In the genomic region with DNA sequence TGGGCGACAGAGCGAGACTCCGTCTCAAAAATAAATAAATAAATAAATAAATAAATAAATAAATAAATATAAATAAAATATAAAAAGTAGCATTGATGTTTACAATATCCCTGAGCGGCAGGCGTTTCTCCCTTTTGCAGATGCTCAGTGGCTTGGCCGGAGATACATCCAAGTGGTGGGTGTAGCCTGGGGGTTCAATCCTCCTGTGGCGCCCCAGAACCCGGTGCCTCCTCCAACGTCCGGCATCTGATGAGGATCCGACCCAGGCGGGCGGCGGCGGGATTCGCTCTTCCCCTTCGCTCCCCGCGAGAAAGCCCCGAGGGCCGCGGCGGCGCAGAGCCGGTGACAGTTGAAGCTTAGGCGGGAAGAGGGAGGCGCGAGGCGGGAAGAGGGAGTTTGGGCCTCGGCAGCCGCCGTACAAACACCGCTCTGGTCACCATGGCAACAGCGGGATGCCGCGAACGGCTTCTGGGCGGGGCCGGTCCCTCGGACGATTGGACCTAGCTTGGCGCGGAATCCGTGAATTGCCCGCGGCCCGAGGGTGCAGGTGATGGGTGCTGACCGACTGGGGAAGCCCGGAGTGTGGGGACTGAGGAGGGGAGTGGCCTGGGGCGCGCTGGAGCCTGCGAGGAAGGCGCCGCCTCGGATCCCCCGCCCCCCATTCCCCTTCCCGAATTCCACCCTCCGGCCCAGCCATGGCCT, we compare ENCODE assay signal across 1 cellular context.
TF ChIP-seq lines count a peak whose summit lies in the region.

No MANE protein-coding gene starts in this region.

TF ChIP-seq in K562, 482 proteins besides CTCF, POLR2A, EP300 and RAD21 (continued from another document and continues in another):
- TF ChIP-seq, protein P1, sequence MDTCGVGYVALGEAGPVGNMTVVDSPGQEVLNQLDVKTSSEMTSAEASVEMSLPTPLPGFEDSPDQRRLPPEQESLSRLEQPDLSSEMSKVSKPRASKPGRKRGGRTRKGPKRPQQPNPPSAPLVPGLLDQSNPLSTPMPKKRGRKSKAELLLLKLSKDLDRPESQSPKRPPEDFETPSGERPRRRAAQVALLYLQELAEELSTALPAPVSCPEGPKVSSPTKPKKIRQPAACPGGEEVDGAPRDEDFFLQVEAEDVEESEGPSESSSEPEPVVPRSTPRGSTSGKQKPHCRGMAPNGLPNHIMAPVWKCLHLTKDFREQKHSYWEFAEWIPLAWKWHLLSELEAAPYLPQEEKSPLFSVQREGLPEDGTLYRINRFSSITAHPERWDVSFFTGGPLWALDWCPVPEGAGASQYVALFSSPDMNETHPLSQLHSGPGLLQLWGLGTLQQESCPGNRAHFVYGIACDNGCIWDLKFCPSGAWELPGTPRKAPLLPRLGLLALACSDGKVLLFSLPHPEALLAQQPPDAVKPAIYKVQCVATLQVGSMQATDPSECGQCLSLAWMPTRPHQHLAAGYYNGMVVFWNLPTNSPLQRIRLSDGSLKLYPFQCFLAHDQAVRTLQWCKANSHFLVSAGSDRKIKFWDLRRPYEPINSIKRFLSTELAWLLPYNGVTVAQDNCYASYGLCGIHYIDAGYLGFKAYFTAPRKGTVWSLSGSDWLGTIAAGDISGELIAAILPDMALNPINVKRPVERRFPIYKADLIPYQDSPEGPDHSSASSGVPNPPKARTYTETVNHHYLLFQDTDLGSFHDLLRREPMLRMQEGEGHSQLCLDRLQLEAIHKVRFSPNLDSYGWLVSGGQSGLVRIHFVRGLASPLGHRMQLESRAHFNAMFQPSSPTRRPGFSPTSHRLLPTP (IDR thresholded peaks at IDR 0.05; ENCODE audit: borderline replicate concordance, extremely low read depth, insufficient read length): no peak
- TF ChIP-seq ZNF764 (CRISPR knock-in tag; IDR thresholded peaks at IDR 0.05; ENCODE audit: low read depth) (no peak), CREB1 (IDR thresholded peaks at IDR 0.05) (peak; percentile 49; the same call in 1 of the 2 replicates), CREB1 (CRISPR knock-in tag; IDR thresholded peaks at IDR 0.05) (peak; percentile 71), ZBTB7A (IDR thresholded peaks at IDR 0.05; ENCODE audit: borderline replicate concordance, control insufficient read depth, low read depth, low read length) (no peak), ZBTB49 (CRISPR knock-in tag; IDR thresholded peaks at IDR 0.05; ENCODE audit: borderline replicate concordance) (no peak), SMAD4 (CRISPR knock-in tag; conservative IDR thresholded peaks at IDR 0.05) (peak; percentile 47), SRSF3 (IDR thresholded peaks at IDR 0.05; ENCODE audit: insufficient read depth, low read length) (no peak), ZNF696 (CRISPR knock-in tag; conservative IDR thresholded peaks at IDR 0.05) (no peak), RBM39 (optimal IDR thresholded peaks at IDR 0.05; ENCODE audit: low read depth, low read length) (no peak), LEF1 (IDR thresholded peaks at IDR 0.05) (no peak; the same call in 1 of the 2 replicates), U2AF1 (optimal IDR thresholded peaks at IDR 0.05; ENCODE audit: low read depth, low read length) (no peak), CC2D1A (IDR thresholded peaks at IDR 0.05) (no peak; the same call in 1 of the 2 replicates), ZNF57 (CRISPR knock-in tag; IDR thresholded peaks at IDR 0.05) (no peak), ARID1B (IDR thresholded peaks at IDR 0.05) (0 out of 2 replicates have a peak, but pooled peaks have one; percentile 17), TAF9B (IDR thresholded peaks at IDR 0.05; ENCODE audit: partially characterized antibody) (no peak), ZNF780A (CRISPR knock-in tag; IDR thresholded peaks at IDR 0.05) (no peak), E2F3 (CRISPR knock-in tag; IDR thresholded peaks at IDR 0.05) (peak; percentile 100), PCBP2 (IDR thresholded peaks at IDR 0.05; ENCODE audit: low read depth, low read length, poor library complexity, severe bottlenecking) (no peak), PML (IDR thresholded peaks at IDR 0.05; ENCODE audit: low read length) (no peak), NR2C1 (IDR thresholded peaks at IDR 0.05) (no peak), NR2C1 (tag; IDR thresholded peaks at IDR 0.05) (no peak), FIP1L1 (IDR thresholded peaks at IDR 0.05; ENCODE audit: low read depth, low read length, poor library complexity, severe bottlenecking) (peak; percentile 85), SMARCA4 (IDR thresholded peaks at IDR 0.05) (no peak), EP400 (IDR thresholded peaks at IDR 0.05) (peak; percentile 88), TCF7 (IDR thresholded peaks at IDR 0.05; ENCODE audit: borderline replicate concordance) (peak; percentile 58; the same call in 1 of the 2 replicates), KDM4B (IDR thresholded peaks at IDR 0.05; ENCODE audit: borderline replicate concordance in 2 of 2, low read depth in 1 of 2) (no peak), SMARCB1 (IDR thresholded peaks at IDR 0.05; ENCODE audit: insufficient read length, low read depth) (no peak), PHB2 (IDR thresholded peaks at IDR 0.05; ENCODE audit: low read depth) (no peak), ESRRB (CRISPR knock-in tag; IDR thresholded peaks at IDR 0.05; ENCODE audit: borderline replicate concordance) (no peak), SMARCE1 (IDR thresholded peaks at IDR 0.05) (no peak; the same call in 1 of the 2 replicates), THAP7 (CRISPR knock-in tag; IDR thresholded peaks at IDR 0.05) (no peak), FOXM1 (IDR thresholded peaks at IDR 0.05; ENCODE audit: low read depth) (0 out of 2 replicates have a peak, but pooled peaks have one; percentile 54), FOXM1 (CRISPR knock-in tag; IDR thresholded peaks at IDR 0.05; ENCODE audit: low read depth) (peak; percentile 94), PHF21A (IDR thresholded peaks at IDR 0.05; ENCODE audit: borderline replicate concordance, low read depth) (no peak), ZNF224 (CRISPR knock-in tag; IDR thresholded peaks at IDR 0.05) (no peak), XRCC4 (IDR thresholded peaks at IDR 0.05; ENCODE audit: extremely low read depth, insufficient read depth, insufficient read length) (no peak), CREBBP (IDR thresholded peaks at IDR 0.05; ENCODE audit: low read depth, low read length) (no peak), ZFP91 (CRISPR knock-in tag; IDR thresholded peaks at IDR 0.05) (no peak), ZNF197 (CRISPR knock-in tag; IDR thresholded peaks at IDR 0.05; ENCODE audit: low read depth) (no peak), SAFB2 (IDR thresholded peaks at IDR 0.05; ENCODE audit: borderline replicate concordance, low read depth, low read length, severe bottlenecking) (no peak), DPF2 (IDR thresholded peaks at IDR 0.05) (no peak), PRDM10 (IDR thresholded peaks at IDR 0.05; ENCODE audit: partially characterized antibody) (peak; percentile 76), MBD2 (IDR thresholded peaks at IDR 0.05; ENCODE audit: borderline replicate concordance, low read depth) (peak; percentile 25; the same call in 1 of the 2 replicates), ZNF277 (CRISPR knock-in tag; IDR thresholded peaks at IDR 0.05; ENCODE audit: borderline replicate concordance) (no peak), TAF1 (IDR thresholded peaks at IDR 0.05; ENCODE audit: control insufficient read depth, extremely low read depth, insufficient read depth, low read length, severe bottlenecking) (peak; percentile 59), ZNF324 (CRISPR knock-in tag; IDR thresholded peaks at IDR 0.05) (no peak), HDAC8 (tag; IDR thresholded peaks at IDR 0.05) (no peak)
- TF ChIP-seq, protein P2, sequence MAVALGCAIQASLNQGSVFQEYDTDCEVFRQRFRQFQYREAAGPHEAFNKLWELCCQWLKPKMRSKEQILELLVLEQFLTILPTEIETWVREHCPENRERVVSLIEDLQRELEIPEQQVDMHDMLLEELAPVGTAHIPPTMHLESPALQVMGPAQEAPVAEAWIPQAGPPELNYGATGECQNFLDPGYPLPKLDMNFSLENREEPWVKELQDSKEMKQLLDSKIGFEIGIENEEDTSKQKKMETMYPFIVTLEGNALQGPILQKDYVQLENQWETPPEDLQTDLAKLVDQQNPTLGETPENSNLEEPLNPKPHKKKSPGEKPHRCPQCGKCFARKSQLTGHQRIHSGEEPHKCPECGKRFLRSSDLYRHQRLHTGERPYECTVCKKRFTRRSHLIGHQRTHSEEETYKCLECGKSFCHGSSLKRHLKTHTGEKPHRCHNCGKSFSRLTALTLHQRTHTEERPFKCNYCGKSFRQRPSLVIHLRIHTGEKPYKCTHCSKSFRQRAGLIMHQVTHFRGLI (CRISPR knock-in tag; IDR thresholded peaks at IDR 0.05): no peak
- TF ChIP-seq, protein P3, sequence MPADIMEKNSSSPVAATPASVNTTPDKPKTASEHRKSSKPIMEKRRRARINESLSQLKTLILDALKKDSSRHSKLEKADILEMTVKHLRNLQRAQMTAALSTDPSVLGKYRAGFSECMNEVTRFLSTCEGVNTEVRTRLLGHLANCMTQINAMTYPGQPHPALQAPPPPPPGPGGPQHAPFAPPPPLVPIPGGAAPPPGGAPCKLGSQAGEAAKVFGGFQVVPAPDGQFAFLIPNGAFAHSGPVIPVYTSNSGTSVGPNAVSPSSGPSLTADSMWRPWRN (IDR thresholded peaks at IDR 0.05; ENCODE audit: low read depth): no peak
- TF ChIP-seq, protein P4, sequence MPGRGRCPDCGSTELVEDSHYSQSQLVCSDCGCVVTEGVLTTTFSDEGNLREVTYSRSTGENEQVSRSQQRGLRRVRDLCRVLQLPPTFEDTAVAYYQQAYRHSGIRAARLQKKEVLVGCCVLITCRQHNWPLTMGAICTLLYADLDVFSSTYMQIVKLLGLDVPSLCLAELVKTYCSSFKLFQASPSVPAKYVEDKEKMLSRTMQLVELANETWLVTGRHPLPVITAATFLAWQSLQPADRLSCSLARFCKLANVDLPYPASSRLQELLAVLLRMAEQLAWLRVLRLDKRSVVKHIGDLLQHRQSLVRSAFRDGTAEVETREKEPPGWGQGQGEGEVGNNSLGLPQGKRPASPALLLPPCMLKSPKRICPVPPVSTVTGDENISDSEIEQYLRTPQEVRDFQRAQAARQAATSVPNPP (IDR thresholded peaks at IDR 0.05; ENCODE audit: borderline replicate concordance, insufficient read depth, insufficient read length): no peak
